ENCODE assay signal across 12 cellular contexts in genomic region chr17:72381597-72382397, GRCh38.
DNase-seq lines count a peak whose midpoint lies in the region; ATAC-seq lines count a peak whose summit lies in the region.
"Had no signal": no experiment of that assay in that cellular context is flagged by ENCODE, and none has a peak within 500 bp of the region (broad histone marks: within the 10 kb centered on the region; RNA-seq: fewer than 3 reads in every experiment).

No MANE protein-coding gene starts in this region.

- no peaks in the 10 kb centered on the region for H3K36me3 ChIP-seq in trophoblast cell (ENCODE audit: control insufficient read depth in 1 of 2, insufficient read depth in 2 of 2, low read length in 2 of 2)

- in situ Hi-C loops in G401 (cut with HindIII; ENCODE audit: low sequenced_read_pairs): no loop called here

- peaks cover 0 to 7% of the 10 kb centered on the region in 2 experiments for H3K4me1 ChIP-seq in trophoblast cell (ENCODE audit: control insufficient read depth in 1 of 2, insufficient read depth in 2 of 2, low read length in 2 of 2)

- peaks cover 3% of the 10 kb centered on the region for H3K79me1 ChIP-seq in trophoblast cell (ENCODE audit: low read length)

- H2AK5ac ChIP-seq in trophoblast cell (ENCODE audit: low read length): no peak overlapping the region

- H3K9ac ChIP-seq in trophoblast cell (ENCODE audit: low read length): no peak overlapping the region

- peak overlapping the region; percentile 19 for H4K8ac ChIP-seq in trophoblast cell (ENCODE audit: low read depth, low read length)

- H2AFZ ChIP-seq in trophoblast cell (ENCODE audit: insufficient read depth, low read length, poor library complexity): no peak overlapping the region

- WGBS in trophoblast cell (ENCODE audit: extremely low coverage, insufficient coverage, insufficient read length): no CpG with 5 or more reads among the region's 12 CpGs

- DNase-seq in activated effector memory CD4-positive, alpha-beta T cell treated with anti-CD3 and anti-CD28 coated beads, Interleukin-2, amount 50 U/mL, for 16 hours: peak; percentile 25
- no peak for DNase-seq in activated effector memory CD4-positive, alpha-beta T cell treated with Interleukin-2 at 50 U/mL for 16 hours
- DNase-seq in NCI-H2029 (lab: John Stamatoyannopoulos, UW) (peak; percentile 75), SK-N-DZ (ENCODE audit: low spot score) (peak; percentile 37), trophoblast cell (no peak), G401 (ENCODE audit: low spot score) (no peak)
- DNase-seq: activated CD4-positive, alpha-beta T cell treated with anti-CD3 and anti-CD28 coated beads for 1 hour; activated T-cell treated with anti-CD3 and anti-CD28 coated beads, Interleukin-2, amount 50 U/mL, for 1 hour; KBM-7; stimulated activated naive CD4-positive, alpha-beta T cell had no signal

- H4K12ac ChIP-seq in trophoblast cell (ENCODE audit: low read depth, low read length): no peak overlapping the region

- no peak overlapping the region for H2BK5ac ChIP-seq in trophoblast cell (ENCODE audit: low read depth, low read length, poor library complexity)

- H3K18ac ChIP-seq in trophoblast cell (ENCODE audit: low read length): no peak overlapping the region

- H2BK120ac ChIP-seq in trophoblast cell (ENCODE audit: insufficient read depth, low read length, poor library complexity): no peak overlapping the region

- ATAC-seq in HG02571 (IDR thresholded peaks at IDR 0.05; ENCODE audit: unreplicated experiment) (no peak), HG03196 (IDR thresholded peaks at IDR 0.05; ENCODE audit: unreplicated experiment) (no peak)

- H3K4me3 ChIP-seq in trophoblast cell (ENCODE audit: low read depth, low read length): no peak overlapping the region

- H2BK12ac ChIP-seq in trophoblast cell (ENCODE audit: low read length): no peak overlapping the region

- H3K79me2 ChIP-seq in trophoblast cell (ENCODE audit: control insufficient read depth, insufficient read depth, low read length, poor library complexity): no peaks in the 10 kb centered on the region

- H3K23ac ChIP-seq in trophoblast cell (ENCODE audit: low read length): no peak overlapping the region

- H3K9me3 ChIP-seq in trophoblast cell (ENCODE audit: insufficient read depth, low read depth, low read length): no peaks in the 10 kb centered on the region

- no peaks in the 10 kb centered on the region for H3K27me3 ChIP-seq in trophoblast cell (ENCODE audit: insufficient read depth, low read length)

- no peak overlapping the region for H3K4me2 ChIP-seq in trophoblast cell (ENCODE audit: low read length)

- no peak overlapping the region for H3K27ac ChIP-seq in trophoblast cell (ENCODE audit: low read depth, low read length)

- peak overlapping the region; percentile 58 for H4K91ac ChIP-seq in trophoblast cell (ENCODE audit: low read depth, low read length)

- H3K4ac ChIP-seq in trophoblast cell (ENCODE audit: low read depth, low read length): no peak overlapping the region

- H3K14ac ChIP-seq in trophoblast cell (ENCODE audit: low read length): no peak overlapping the region

Comparison
In these comparisons a context has a peak if more than half of its experiments do, and no peak if none do; other contexts are left out.
1. DNase-seq: peak in activated effector memory CD4-positive, alpha-beta T cell treated with anti-CD3 and anti-CD28 coated beads, Interleukin-2, amount 50 U/mL, for 16 hours (single experiment), NCI-H2029 (single experiment) and SK-N-DZ (single experiment); none in activated effector memory CD4-positive, alpha-beta T cell treated with Interleukin-2 at 50 U/mL for 16 hours (single experiment), trophoblast cell (0 of 2) and G401 (single experiment).